ENCODE assay signal across 8 cellular contexts in genomic region chr10:80460399-80461207, GRCh38. TPM values are rescaled to one million over a fixed set of nuclear protein-coding genes. Genes with fewer than 3 reads are reported as not detected.
DNase-seq lines count a peak whose midpoint lies in the region; ATAC-seq and TF ChIP-seq lines count a peak whose summit lies in the region.

No MANE protein-coding gene starts in this region.

- no peak for ATAC-seq in HG02870 (IDR thresholded peaks at IDR 0.05; ENCODE audit: unreplicated experiment)
- no peak for ATAC-seq in GM19467 (IDR thresholded peaks at IDR 0.05; ENCODE audit: unreplicated experiment)

- peak overlapping the region; percentile 82 for H3K4me3 Mint-ChIP-seq in HFFc6
- H3K4me3 Mint-ChIP-seq in osteocyte (ENCODE audit: unreplicated experiment): no peak overlapping the region

- TF ChIP-seq CTCF in HFFc6 (IDR thresholded peaks at IDR 0.05) (no peak), WERI-Rb-1 (IDR thresholded peaks at IDR 0.05; ENCODE audit: low read depth, low read length) (0 out of 2 replicates have a peak, but pooled peaks have one; percentile 3), osteocyte (IDR thresholded peaks at IDR 0.05) (no peak)

- H3K9me3 Mint-ChIP-seq in HFFc6: no peaks in the 10 kb centered on the region
- H3K9me3 Mint-ChIP-seq in osteocyte (ENCODE audit: unreplicated experiment): no peaks in the 10 kb centered on the region

- no peak overlapping the region for H3K27ac ChIP-seq in WERI-Rb-1

- H3K27ac Mint-ChIP-seq in HFFc6 (peak overlapping the region; percentile 90), osteocyte (ENCODE audit: unreplicated experiment) (peak overlapping the region; percentile 58)

- H3K9me3 ChIP-seq in WERI-Rb-1 (ENCODE audit: severe bottlenecking): no peaks in the 10 kb centered on the region

- H3K36me3 Mint-ChIP-seq in HFFc6 (ENCODE audit: low read depth): peaks cover 8% of the 10 kb centered on the region
- H3K36me3 Mint-ChIP-seq in osteocyte (ENCODE audit: unreplicated experiment): no peaks in the 10 kb centered on the region

- peak; percentile 48 for DNase-seq in AG08395 (ENCODE audit: low spot score)
- DNase-seq in HFFc6: no peak
- no peak for DNase-seq in WERI-Rb-1
- peak; percentile 78 for DNase-seq in glomerular visceral epithelial cell (ENCODE audit: extremely low spot score)
- no peak for DNase-seq in osteocyte (ENCODE audit: extremely low spot score, unreplicated experiment)
- no peak for DNase-seq in epidermal melanocyte (ENCODE audit: insufficient read length, low spot score)

- no peak overlapping the region for H3K4me3 ChIP-seq in WERI-Rb-1 (ENCODE audit: low read depth, low read length)

- H3K36me3 ChIP-seq in WERI-Rb-1: peaks cover 13% of the 10 kb centered on the region

- H3K27me3 Mint-ChIP-seq in HFFc6 (ENCODE audit: insufficient read depth) (peaks cover 2% of the 10 kb centered on the region; the same call in 1 of the 2 replicates), osteocyte (ENCODE audit: unreplicated experiment) (no peaks in the 10 kb centered on the region)

- H3K4me1 Mint-ChIP-seq in HFFc6 (ENCODE audit: low read depth) (peaks cover 94% of the 10 kb centered on the region), osteocyte (ENCODE audit: unreplicated experiment) (peaks cover 84% of the 10 kb centered on the region)

- no peaks in the 10 kb centered on the region for H3K27me3 ChIP-seq in WERI-Rb-1 (ENCODE audit: insufficient read depth, low read depth, severe bottlenecking)

RNA-seq across cellular contexts. Expression of gene TSPAN14, which starts 6.5 kb away (rescaled TPM):
- total RNA-seq in HFFc6 (2021; fragmentation: NEBNext Ultra II Directional; extraction: Animal tissue kit (Norgen Biotek cat#: 25700)): 10 to 100 TPM; 72.9 to 96.2 (median 84.5) TPM
- total RNA-seq in osteocyte: 50.7 and 51.4 TPM in 2 replicates

RNA-seq across cellular contexts. Expression of gene PRXL2A, which starts 52.3 kb away (rescaled TPM):
- total RNA-seq in HFFc6 (2021; fragmentation: NEBNext Ultra II Directional; extraction: Animal tissue kit (Norgen Biotek cat#: 25700)): under 1 TPM in 3 of 6 experiments, not detected in 3; 0.15 to 0.52 (median 0.28) TPM
- 56.8 and 59.2 TPM in 2 replicates for total RNA-seq in osteocyte

Comparison
In these comparisons a context has a peak if more than half of its experiments do, and no peak if none do; other contexts are left out.
1. DNase-seq: peak in AG08395 (single experiment) and glomerular visceral epithelial cell (single experiment); none in HFFc6 (single experiment), WERI-Rb-1 (single experiment), osteocyte (single experiment) and epidermal melanocyte (single experiment).
2. RNA of gene PRXL2A, which starts 52.3 kb away (total RNA-seq): 56.8 to 59.2 TPM in osteocyte; 0.15 to 0.52 TPM in HFFc6; every median in the first group is over 10 times any median in the second.